Comparison of ENCODE assay signal across 9 cellular contexts in genomic region chr19:49335071-49335783, GRCh38. TPM values are rescaled to one million over a fixed set of nuclear protein-coding genes. Genes with fewer than 3 reads are reported as not detected.
DNase-seq lines count a peak whose midpoint lies in the region; ATAC-seq and TF ChIP-seq lines count a peak whose summit lies in the region.
"Had no signal": no experiment of that assay in that cellular context is flagged by ENCODE, and none has a peak within 500 bp of the region (broad histone marks: within the 10 kb centered on the region; RNA-seq: fewer than 3 reads in every experiment).

CD37 (plus strand) TSS chr19:49335406; CDS start chr19:49335541, 135 bp downstream.

- peaks cover 0 to 18% of the 10 kb centered on the region in 2 donors for H3K4me1 ChIP-seq in muscle layer of duodenum (ENCODE audit: control insufficient read depth in 1 of 2, insufficient read depth in 2 of 2, low read length in 2 of 2)

- H3K9me3 ChIP-seq in muscle layer of duodenum (ENCODE audit: control insufficient read depth in 1 of 2, low read length in 2 of 2), result no peaks in the 10 kb centered on the region

- H3K36me3 ChIP-seq in muscle layer of duodenum (ENCODE audit: control insufficient read depth in 1 of 2, insufficient read depth in 2 of 2, low read length in 2 of 2), result no peaks in the 10 kb centered on the region

- H3K27ac ChIP-seq in muscle layer of duodenum (ENCODE audit: low read length), result peak within 1 kb of the TSS; percentile 45

- H3K4me3 ChIP-seq in muscle layer of duodenum (ENCODE audit: low read depth in 1 of 2, low read length in 2 of 2) (peak within 1 kb of the TSS; percentile 41 to 42), foreskin fibroblast (ENCODE audit: low read depth in 1 of 2, low read length in 2 of 2) (no peak within 1 kb of the TSS)

- ATAC-seq in GM18868 (IDR thresholded peaks at IDR 0.05; ENCODE audit: unreplicated experiment), result no peak

- DNase-seq in GF-D8 (lab: John Stamatoyannopoulos, UW), result peak; percentile 10
- DNase-seq in OCI-M1 (lab: John Stamatoyannopoulos, UW), result peak; percentile 80
- peak; percentile 28 for DNase-seq in activated gamma-delta T cell (lab: John Stamatoyannopoulos, UW)
- DNase-seq in ureter (ENCODE audit: low spot score), result no peak
- DNase-seq in foreskin fibroblast, result no peak
- DNase-seq in cerebellum (ENCODE audit: low spot score), result no peak

- no peak for TF ChIP-seq CTCF in foreskin fibroblast (IDR thresholded peaks at IDR 0.05; ENCODE audit: low read depth, low read length)

- no peaks in the 10 kb centered on the region for H3K27me3 ChIP-seq in muscle layer of duodenum (ENCODE audit: low read depth, low read length)

RNA-seq across cellular contexts. Expression of gene CD37, which starts in this region (rescaled TPM):
- total RNA-seq in ureter (11.0 TPM), cerebellum (1.4 TPM)
- total RNA-seq: pulmonary artery endothelial cell had no signal

Comparison
In these comparisons a context has a peak if more than half of its experiments do, and no peak if none do; other contexts are left out.
1. DNase-seq: peak in GF-D8 (single experiment), OCI-M1 (single experiment) and activated gamma-delta T cell (single experiment); none in ureter (single experiment), foreskin fibroblast (0 of 2) and cerebellum (single experiment).
2. H3K4me3 ChIP-seq: peak in muscle layer of duodenum (2 of 2); none in foreskin fibroblast (0 of 2).